24 cellular contexts compared by ENCODE assay signal in genomic region chr4:184481544-184481943, GRCh38. TPM values are rescaled to one million over a fixed set of nuclear protein-coding genes. Genes with fewer than 3 reads are reported as not detected.
A peak's percentile ranks its signal among the peaks of the same experiment; 100 is the strongest.
DNase-seq lines count a peak whose midpoint lies in the region; ATAC-seq and TF ChIP-seq lines count a peak whose summit lies in the region.
"Had no signal": no experiment of that assay in that cellular context is flagged by ENCODE, and none has a peak within 500 bp of the region (broad histone marks: within the 10 kb centered on the region; RNA-seq: fewer than 3 reads in every experiment).

No MANE protein-coding gene starts in this region.

- intact Hi-C loops in activated B cell treated with CpG ODN at 0.5 μM for 24 hours (cut with micrococcal nuclease): no loop called here

- H3K36me3 ChIP-seq in Karpas-422 (ENCODE audit: insufficient read depth, low read length): no peaks in the 10 kb centered on the region

- H3K4me3 ChIP-seq in Karpas-422 (ENCODE audit: low read length): no peak overlapping the region
- no peak overlapping the region for H3K4me3 ChIP-seq in foreskin fibroblast (ENCODE audit: low read depth in 1 of 2, low read length in 2 of 2)
- H3K4me3 ChIP-seq: K562 had no signal

- TF ChIP-seq CTCF in activated B cell treated with CpG ODN at 0.5 μM for 24 hours (IDR thresholded peaks at IDR 0.05) (no peak), foreskin fibroblast (IDR thresholded peaks at IDR 0.05; ENCODE audit: low read depth, low read length) (no peak)

- ATAC-seq in activated T-cell treated with anti-CD3 and anti-CD28 coated beads, Interleukin-2, amount 50 U/mL, for 72 hours (replicated peaks in 1 of 2): no peak
- no peak for ATAC-seq in activated T-cell treated with anti-CD3 and anti-CD28 coated beads, Interleukin-2, amount 50 U/mL, for 4 hours
- ATAC-seq in activated B cell treated with CpG ODN at 0.5 μM for 24 hours (ENCODE audit: low read depth) (peak; percentile 40), GM21447 (IDR thresholded peaks at IDR 0.05; ENCODE audit: unreplicated experiment) (no peak), T-helper 17 cell (no peak)
- ATAC-seq: HCT116, K562, Panc1 had no signal

- peaks cover 12% of the 10 kb centered on the region for H3K4me1 ChIP-seq in Karpas-422 (ENCODE audit: low read length)

- H4K20me1 ChIP-seq in Karpas-422 (ENCODE audit: insufficient read depth, low read depth, low read length): no peaks in the 10 kb centered on the region

- no peaks in the 10 kb centered on the region for H3K27me3 Mint-ChIP-seq in activated T-cell treated with anti-CD3 and anti-CD28 coated beads, Interleukin-2, amount 50 U/mL, for 72 hours (ENCODE audit: low read depth)
- H3K27me3 Mint-ChIP-seq in activated T-cell treated with anti-CD3 and anti-CD28 coated beads, Interleukin-2, amount 50 U/mL, for 4 hours (ENCODE audit: low read depth): no peaks in the 10 kb centered on the region
- no peaks in the 10 kb centered on the region for H3K27me3 Mint-ChIP-seq in activated B cell treated with CpG ODN at 0.5 μM for 24 hours
- no peaks in the 10 kb centered on the region for H3K27me3 Mint-ChIP-seq in T-helper 17 cell
- H3K27me3 Mint-ChIP-seq: CD4-positive, alpha-beta T cell had no signal

- no peaks in the 10 kb centered on the region for H3K27me3 ChIP-seq in Karpas-422 (ENCODE audit: low read length)

- H3K27ac ChIP-seq in Karpas-422 (ENCODE audit: low read length): no peak overlapping the region
- H3K27ac ChIP-seq: HL-60 had no signal

- H3K9ac ChIP-seq in Karpas-422 (ENCODE audit: low read length): no peak overlapping the region

- H3K4me3 Mint-ChIP-seq in activated T-cell treated with anti-CD3 and anti-CD28 coated beads, Interleukin-2, amount 50 U/mL, for 72 hours: no peak overlapping the region
- H3K4me3 Mint-ChIP-seq in activated T-cell treated with anti-CD3 and anti-CD28 coated beads, Interleukin-2, amount 50 U/mL, for 4 hours: no peak overlapping the region
- no peak overlapping the region for H3K4me3 Mint-ChIP-seq in activated B cell treated with CpG ODN at 0.5 μM for 24 hours
- no peak overlapping the region for H3K4me3 Mint-ChIP-seq in T-helper 17 cell
- H3K4me3 Mint-ChIP-seq: CD4-positive, alpha-beta T cell had no signal

- peaks cover 66% of the 10 kb centered on the region for H3K4me1 Mint-ChIP-seq in activated T-cell treated with anti-CD3 and anti-CD28 coated beads, Interleukin-2, amount 50 U/mL, for 72 hours (ENCODE audit: low read depth)
- H3K4me1 Mint-ChIP-seq in activated T-cell treated with anti-CD3 and anti-CD28 coated beads, Interleukin-2, amount 50 U/mL, for 4 hours (ENCODE audit: low read depth): peaks cover 52% of the 10 kb centered on the region
- H3K4me1 Mint-ChIP-seq in activated B cell treated with CpG ODN at 0.5 μM for 24 hours (peaks cover 59% of the 10 kb centered on the region), T-helper 17 cell (peaks cover 25% of the 10 kb centered on the region)

- CTCF ChIA-PET in activated B cell treated with CpG ODN at 0.5 μM for 24 hours (lab: Charles Lee): no interaction called here

- peak overlapping the region; percentile 27 for H3K4me2 ChIP-seq in Karpas-422 (ENCODE audit: low read depth, low read length, poor library complexity, severe bottlenecking)

- no peaks in the 10 kb centered on the region for H3K9me3 ChIP-seq in Karpas-422 (ENCODE audit: low read length)
- no peaks in the 10 kb centered on the region for H3K9me3 ChIP-seq in T-helper 17 cell (ENCODE audit: control insufficient read depth, low read length, poor library complexity, severe bottlenecking)

- no peak for DNase-seq in activated T-cell treated with anti-CD3 and anti-CD28 coated beads, Interleukin-2, amount 50 U/mL, for 72 hours
- no peak for DNase-seq in activated T-cell treated with anti-CD3 and anti-CD28 coated beads, Interleukin-2, amount 50 U/mL, for 4 hours
- no peak for DNase-seq in Karpas-422
- no peak for DNase-seq in activated B cell treated with CpG ODN at 0.5 μM for 24 hours
- no peak for DNase-seq in T-helper 17 cell
- DNase-seq in foreskin fibroblast: no peak
- DNase-seq in HuH-7.5 (ENCODE audit: low spot score): no peak
- DNase-seq: 8988T; ACHN; CD4-positive, alpha-beta T cell; EL; GDM1; NCI-H1048; NCI-H1417; NCI-H1694; NCI-H2029 treated with DMSO at 0.1 percent for 48 hours; NCI-H2227 treated with DMSO at 0.1 percent for 48 hours; SHP77 treated with DMSO at 0.1 percent for 48 hours; T-helper 1 cell had no signal

- H2AFZ ChIP-seq in Karpas-422 (ENCODE audit: low read length): no peak overlapping the region

- POLR2A ChIA-PET in activated B cell treated with CpG ODN at 0.5 μM for 24 hours (lab: Charles Lee): interaction anchor here (0.6 kb wide), 2 partner anchors 53 to 139 kb away, joined by 3 read pairs; no protein-coding TSS in a partner anchor

- peaks cover 3 to 8% of the 10 kb centered on the region in 2 donors for H3K9me3 Mint-ChIP-seq in activated T-cell treated with anti-CD3 and anti-CD28 coated beads, Interleukin-2, amount 50 U/mL, for 72 hours
- H3K9me3 Mint-ChIP-seq in activated T-cell treated with anti-CD3 and anti-CD28 coated beads, Interleukin-2, amount 50 U/mL, for 4 hours: no peaks in the 10 kb centered on the region
- no peaks in the 10 kb centered on the region for H3K9me3 Mint-ChIP-seq in activated B cell treated with CpG ODN at 0.5 μM for 24 hours
- H3K9me3 Mint-ChIP-seq: CD4-positive, alpha-beta T cell had no signal

- H3K79me2 ChIP-seq in Karpas-422 (ENCODE audit: low read length): no peaks in the 10 kb centered on the region

- H3K9me2 ChIP-seq in Karpas-422 (replicated peaks; ENCODE audit: insufficient read depth, low read length): no peaks in the 10 kb centered on the region

- peaks cover 12 to 15% of the 10 kb centered on the region in 2 donors for H3K36me3 Mint-ChIP-seq in activated T-cell treated with anti-CD3 and anti-CD28 coated beads, Interleukin-2, amount 50 U/mL, for 72 hours (ENCODE audit: insufficient read depth in 2 of 2)
- peaks cover 15% of the 10 kb centered on the region for H3K36me3 Mint-ChIP-seq in activated T-cell treated with anti-CD3 and anti-CD28 coated beads, Interleukin-2, amount 50 U/mL, for 4 hours (ENCODE audit: insufficient read depth)
- H3K36me3 Mint-ChIP-seq in activated B cell treated with CpG ODN at 0.5 μM for 24 hours (ENCODE audit: low read depth) (peaks cover 15% of the 10 kb centered on the region), T-helper 17 cell (ENCODE audit: low read depth) (peaks cover 2% of the 10 kb centered on the region)

- peak overlapping the region; percentile 17 for H3K27ac Mint-ChIP-seq in activated T-cell treated with anti-CD3 and anti-CD28 coated beads, Interleukin-2, amount 50 U/mL, for 72 hours
- H3K27ac Mint-ChIP-seq in activated B cell treated with CpG ODN at 0.5 μM for 24 hours (peak overlapping the region; percentile 82), T-helper 17 cell (no peak overlapping the region)
- H3K27ac Mint-ChIP-seq: CD4-positive, alpha-beta T cell had no signal

RNA-seq across cellular contexts. Expression of gene IRF2, which starts 7.2 kb away (rescaled TPM):
- total RNA-seq in activated T-cell treated with anti-CD3 and anti-CD28 coated beads, Interleukin-2, amount 50 U/mL, for 72 hours: 10 to 100 TPM; 70.3 TPM
- total RNA-seq in activated T-cell treated with anti-CD3 and anti-CD28 coated beads, Interleukin-2, amount 50 U/mL, for 4 hours: 10 to 100 TPM; 29.3 to 37.4 (median 32.8) TPM
- 29.8 and 35.5 TPM in 2 replicates for total RNA-seq in Karpas-422 (2014; rRNA removed; shearing (Covaris generic); ENCODE audit: low replicate concordance)
- total RNA-seq in activated B cell treated with CpG ODN at 0.5 μM for 24 hours: 65.5 and 66.2 TPM in 2 replicates
- 10 to 100 TPM; 33.5 to 37.2 TPM for total RNA-seq in T-helper 17 cell
